In the genomic region with DNA sequence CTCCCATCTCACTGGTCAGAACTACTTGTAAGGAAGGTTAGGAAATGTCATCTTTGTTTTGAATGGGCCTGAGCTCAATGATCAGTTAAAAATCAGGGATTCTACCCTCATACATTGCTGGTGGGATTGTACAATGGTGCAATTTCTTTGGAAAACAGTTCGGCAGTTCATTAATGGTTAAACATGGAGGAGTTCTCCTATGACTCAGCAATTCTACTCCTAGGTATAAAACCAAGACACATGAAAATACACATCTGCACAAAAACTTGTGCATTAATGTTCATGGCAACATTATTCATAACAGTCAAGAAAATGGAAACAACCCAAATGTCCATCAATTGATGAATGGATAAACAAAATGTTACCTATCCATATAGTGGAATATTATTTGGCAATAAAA, we compare ENCODE assay signal across 14 cellular contexts. TPM values are rescaled to one million over a fixed set of nuclear protein-coding genes. Genes with fewer than 3 reads are reported as not detected.
A peak's percentile ranks its signal among the peaks of the same experiment; 100 is the strongest.
DNase-seq lines count a peak whose midpoint lies in the region; ATAC-seq and TF ChIP-seq lines count a peak whose summit lies in the region.
"Had no signal": no experiment of that assay in that cellular context is flagged by ENCODE, and none has a peak within 500 bp of the region (broad histone marks: within the 10 kb centered on the region; RNA-seq: fewer than 3 reads in every experiment).

No MANE protein-coding gene starts in this region.

- H3K4me1 Mint-ChIP-seq in Caco-2 (ENCODE audit: low read depth, unreplicated experiment), result peaks cover 21% of the 10 kb centered on the region
- peaks cover 5% of the 10 kb centered on the region for H3K4me1 Mint-ChIP-seq in neural crest cell
- peaks cover 0 to 1% (median under 1%) of the 10 kb centered on the region in 4 donors for H3K4me1 Mint-ChIP-seq in naive thymus-derived CD8-positive, alpha-beta T cell

- no peak for TF ChIP-seq CTCF in Caco-2 (IDR thresholded peaks at IDR 0.05; ENCODE audit: insufficient read depth in 1 of 2, low read depth in 1 of 2, low read length in 1 of 2, severe bottlenecking in 1 of 2, unreplicated experiment in 1 of 2)
- TF ChIP-seq CTCF in IMR-90 (conservative IDR thresholded peaks at IDR 0.05; ENCODE audit: low read depth, low read length), result no peak
- no peak for TF ChIP-seq CTCF in neural crest cell (conservative IDR thresholded peaks at IDR 0.05)

- H2AK9ac ChIP-seq in IMR-90 (replicated peaks; ENCODE audit: low read depth, low read length, poor library complexity), result no peak overlapping the region

- H3K27ac Mint-ChIP-seq in Caco-2 (ENCODE audit: unreplicated experiment) (peak overlapping the region; percentile 21), neural crest cell (ENCODE audit: unreplicated experiment) (peak overlapping the region; percentile 13)
- no peak overlapping the region for H3K27ac Mint-ChIP-seq in naive thymus-derived CD8-positive, alpha-beta T cell
- H3K27ac Mint-ChIP-seq: CD4-positive, alpha-beta memory T cell had no signal

- H2BK20ac ChIP-seq in IMR-90 (ENCODE audit: low read depth, low read length), result no peak overlapping the region

- H3K14ac ChIP-seq in IMR-90 (replicated peaks; ENCODE audit: low read depth, low read length), result no peak overlapping the region

- H3K4ac ChIP-seq in IMR-90 (ENCODE audit: low read depth, low read length), result no peak overlapping the region

- DNase-seq in Caco-2 (no peak), IMR-90 (no peak), neural crest cell (ENCODE audit: low read depth, low spot score) (no peak)
- DNase-seq in naive thymus-derived CD8-positive, alpha-beta T cell, result no peak
- DNase-seq: BE2C; CD4-positive, alpha-beta memory T cell; DMS153; DND-41; GDM1; H7 had no signal

- H3K79me1 ChIP-seq in IMR-90 (ENCODE audit: low read depth in 1 of 2, low read length in 2 of 2), result no peaks in the 10 kb centered on the region

- BruUV-seq in Caco-2 (replicated peaks; lab: Mats Ljungman, UMichigan) (no TSS peak), IMR-90 (replicated peaks; lab: Mats Ljungman, UMichigan) (no TSS peak)

- in situ Hi-C loops in IMR-90 (cut with MboI; ENCODE audit: low sequenced_read_pairs), result no loop called here

- H3K4me3 Mint-ChIP-seq in Caco-2 (ENCODE audit: unreplicated experiment), result no peak overlapping the region
- no peak overlapping the region for H3K4me3 Mint-ChIP-seq in neural crest cell
- no peak overlapping the region for H3K4me3 Mint-ChIP-seq in naive thymus-derived CD8-positive, alpha-beta T cell
- H3K4me3 Mint-ChIP-seq: CD4-positive, alpha-beta memory T cell had no signal

- H3K23ac ChIP-seq in IMR-90 (ENCODE audit: low read depth, low read length), result no peak overlapping the region

- no peaks in the 10 kb centered on the region for H3K36me3 Mint-ChIP-seq in Caco-2 (ENCODE audit: insufficient read depth, unreplicated experiment)
- no peaks in the 10 kb centered on the region for H3K36me3 Mint-ChIP-seq in neural crest cell (ENCODE audit: low read depth)
- H3K36me3 Mint-ChIP-seq in naive thymus-derived CD8-positive, alpha-beta T cell, result no peaks in the 10 kb centered on the region
- H3K36me3 Mint-ChIP-seq: CD4-positive, alpha-beta memory T cell had no signal

- H3K9ac ChIP-seq in IMR-90 (ENCODE audit: low read depth, low read length), result no peak overlapping the region

- no peak overlapping the region for H3K56ac ChIP-seq in IMR-90 (ENCODE audit: extremely low read depth, insufficient read depth, low read length)

- H4K5ac ChIP-seq in IMR-90 (ENCODE audit: low read depth, low read length), result no peak overlapping the region

- H2BK15ac ChIP-seq in IMR-90 (ENCODE audit: low read depth, low read length), result no peak overlapping the region

- POLR2A ChIA-PET in Caco-2 (lab: Charles Lee) (no interaction called here), IMR-90 (lab: Charles Lee; ENCODE audit: unreplicated experiment) (no interaction called here)
- POLR2A ChIA-PET in naive thymus-derived CD8-positive, alpha-beta T cell (lab: Charles Lee), result no interaction called here

- H3K4me3 ChIP-seq in Caco-2 (ENCODE audit: low read depth, low read length), result no peak overlapping the region
- no peak overlapping the region for H3K4me3 ChIP-seq in IMR-90 (ENCODE audit: insufficient read depth, low read depth, low read length)

- no peak overlapping the region for H3K27ac ChIP-seq in IMR-90 (ENCODE audit: insufficient read depth, low read length)
- H3K27ac ChIP-seq: C4-2B had no signal

- CTCF ChIA-PET in Caco-2 (lab: Charles Lee), result no interaction called here
- CTCF ChIA-PET in IMR-90 (lab: Yijun Ruan, JAX), result no interaction called here

- H3K36me3 ChIP-seq in Caco-2 (ENCODE audit: control insufficient read depth, insufficient read depth, low read length) (no peaks in the 10 kb centered on the region), IMR-90 (ENCODE audit: control insufficient read depth, insufficient read depth, low read length) (no peaks in the 10 kb centered on the region)
- H3K36me3 ChIP-seq: BE2C had no signal

- peaks cover 7% of the 10 kb centered on the region for H3K9me3 ChIP-seq in Caco-2
- H3K9me3 ChIP-seq in IMR-90 (ENCODE audit: control insufficient read depth, insufficient read depth, low read length), result no peaks in the 10 kb centered on the region
- H3K9me3 ChIP-seq: BE2C had no signal

- TF ChIP-seq RAD21 in IMR-90 (IDR thresholded peaks at IDR 0.05; ENCODE audit: low read length), result no peak

- H3K27me3 ChIP-seq in Caco-2 (replicated peaks; ENCODE audit: control insufficient read depth, insufficient read depth, low read length), result no peaks in the 10 kb centered on the region
- peaks cover 5% of the 10 kb centered on the region for H3K27me3 ChIP-seq in IMR-90 (ENCODE audit: control insufficient read depth, insufficient read depth, low read length)
- H3K27me3 ChIP-seq: BE2C had no signal

- no peak overlapping the region for H4K8ac ChIP-seq in IMR-90 (ENCODE audit: low read depth in 2 of 2, low read length in 2 of 2)

- no peaks in the 10 kb centered on the region for H4K20me1 ChIP-seq in IMR-90 (ENCODE audit: insufficient read depth, low read length)

- H3K9me3 Mint-ChIP-seq in Caco-2 (ENCODE audit: unreplicated experiment) (peaks cover 14% of the 10 kb centered on the region), neural crest cell (no peaks in the 10 kb centered on the region)
- H3K9me3 Mint-ChIP-seq in naive thymus-derived CD8-positive, alpha-beta T cell, result no peaks in the 10 kb centered on the region
- H3K9me3 Mint-ChIP-seq: CD4-positive, alpha-beta memory T cell had no signal

- H3K4me2 ChIP-seq in IMR-90 (ENCODE audit: low read depth, low read length), result no peak overlapping the region

- dilution Hi-C loops in IMR-90 (cut with HindIII; ENCODE audit: low sequenced_read_pairs, unreplicated experiment), result no loop called here

- H3K18ac ChIP-seq in IMR-90 (ENCODE audit: low read depth, low read length), result no peak overlapping the region

- H3K27me3 Mint-ChIP-seq in Caco-2 (ENCODE audit: insufficient read depth, unreplicated experiment) (no peaks in the 10 kb centered on the region), neural crest cell (ENCODE audit: low read depth) (no peaks in the 10 kb centered on the region)
- peaks cover 0 to 7% (median 3%) of the 10 kb centered on the region in 5 donors for H3K27me3 Mint-ChIP-seq in naive thymus-derived CD8-positive, alpha-beta T cell

- intact Hi-C loops in Caco-2 (cut with micrococcal nuclease; ENCODE audit: unreplicated experiment) (no loop called here), IMR-90 (cut with micrococcal nuclease) (loop anchor here (1.0 kb wide), 1 partner anchor 12 kb away; no protein-coding TSS in a partner anchor)

- no peak overlapping the region for H2BK120ac ChIP-seq in IMR-90 (ENCODE audit: low read depth, low read length)

- no peak overlapping the region for H2BK5ac ChIP-seq in IMR-90 (ENCODE audit: low read depth, low read length, poor library complexity, severe bottlenecking)

- peaks cover 3% of the 10 kb centered on the region for H3K9me1 ChIP-seq in IMR-90 (ENCODE audit: insufficient read depth, low read length)

- no peak for TF ChIP-seq POLR2A in IMR-90 (IDR thresholded peaks at IDR 0.05; ENCODE audit: low read depth, low read length)

- WGBS in IMR-90 (ENCODE audit: extremely low coverage in 2 of 2, insufficient read length in 1 of 2), 2 experiments, result no CpG with 5 or more reads among the region's 1 CpG

- no peak for ATAC-seq in IMR-90 (ENCODE audit: low read depth)
- no peak for ATAC-seq in GM19467 (IDR thresholded peaks at IDR 0.05; ENCODE audit: unreplicated experiment)
- ATAC-seq in naive thymus-derived CD8-positive, alpha-beta T cell, result no peak

- H4K91ac ChIP-seq in IMR-90 (ENCODE audit: insufficient read depth, low read depth, low read length), result no peak overlapping the region

- H2AK5ac ChIP-seq in IMR-90 (ENCODE audit: low read depth, low read length), result no peak overlapping the region

- peaks cover 41% of the 10 kb centered on the region for H3K4me1 ChIP-seq in Caco-2
- no peaks in the 10 kb centered on the region; the same call in 1 of the 2 replicates for H3K4me1 ChIP-seq in IMR-90 (ENCODE audit: control insufficient read depth, insufficient read depth, low read length)

- no peak overlapping the region for H2AFZ ChIP-seq in IMR-90 (replicated peaks; ENCODE audit: low read length, poor library complexity)

RNA-seq across cellular contexts. Expression of a gene that starts 4.9 kb away (rescaled TPM):
- total RNA-seq in Caco-2 (2022) (1.5 and 2.5 TPM in 2 replicates), IMR-90 (2012; rRNA removed) (not detected in 2 replicates), neural crest cell (not detected in 2 replicates)
- not detected in 2 replicates for polyA plus RNA-seq in IMR-90 (2012; rRNA removed)
- polyA plus RNA-seq in IMR-90 (2012; cell fraction: cytosol; rRNA removed), result not detected in 2 replicates
- polyA plus RNA-seq in IMR-90 (2012; cell fraction: nucleus; rRNA removed; ENCODE audit: low replicate concordance), result not detected in 2 replicates
- total RNA-seq in naive thymus-derived CD8-positive, alpha-beta T cell, result not detected
- not detected for polyA plus RNA-seq in naive thymus-derived CD8-positive, alpha-beta T cell
- total RNA-seq: CD4-positive, alpha-beta memory T cell; HT-29 had no signal
- polyA plus RNA-seq: AG04450; CD4-positive, alpha-beta memory T cell had no signal

RNA-seq across cellular contexts. Expression of a gene that starts 8.7 kb away (rescaled TPM):
- total RNA-seq in Caco-2 (2022) (168 and 194 TPM in 2 replicates), IMR-90 (2012; rRNA removed) (52.0 and 53.9 TPM in 2 replicates), neural crest cell (40.7 and 44.5 TPM in 2 replicates)
- 38.5 and 40.8 TPM in 2 replicates for polyA plus RNA-seq in IMR-90 (2012; rRNA removed)
- polyA plus RNA-seq in IMR-90 (2012; cell fraction: cytosol; rRNA removed), result 23.7 and 31.3 TPM in 2 replicates
- 17.8 and 38.4 TPM in 2 replicates for polyA plus RNA-seq in IMR-90 (2012; cell fraction: nucleus; rRNA removed; ENCODE audit: low replicate concordance)
- 10 to 100 TPM; 66.5 to 74.4 TPM for total RNA-seq in naive thymus-derived CD8-positive, alpha-beta T cell
- 10 to 100 TPM; 29.5 to 42.9 (median 36.1) TPM for polyA plus RNA-seq in naive thymus-derived CD8-positive, alpha-beta T cell

RNA-seq across cellular contexts. Expression of a gene that starts 23.8 kb away (rescaled TPM):
- total RNA-seq in Caco-2 (2022), result 37.8 and 42.6 TPM in 2 replicates
- 14.0 and 16.4 TPM in 2 replicates for total RNA-seq in IMR-90 (2012; rRNA removed)
- polyA plus RNA-seq in IMR-90 (2012; rRNA removed), result 11.2 and 11.9 TPM in 2 replicates
- 3.8 and 11.5 TPM in 2 replicates for polyA plus RNA-seq in IMR-90 (2012; cell fraction: cytosol; rRNA removed)
- 5.2 and 15.2 TPM in 2 replicates for polyA plus RNA-seq in IMR-90 (2012; cell fraction: nucleus; rRNA removed; ENCODE audit: low replicate concordance)
- 39.0 and 39.7 TPM in 2 replicates for total RNA-seq in neural crest cell
- total RNA-seq in naive thymus-derived CD8-positive, alpha-beta T cell, result 10 to 100 TPM; 14.2 to 16.2 TPM
- polyA plus RNA-seq in naive thymus-derived CD8-positive, alpha-beta T cell, result 10 to 100 TPM in 1 of 3 donors, 1 to 10 TPM in 2; 5.4 to 16.2 (median 6.6) TPM

RNA-seq across cellular contexts. Expression of a gene that starts 26.6 kb away (rescaled TPM):
- total RNA-seq in Caco-2 (2022), result 1.8 and 3.3 TPM in 2 replicates
- total RNA-seq in IMR-90 (2012; rRNA removed), result not detected in 2 replicates
- not detected in 2 replicates for polyA plus RNA-seq in IMR-90 (2012; rRNA removed)
- not detected in 2 replicates for polyA plus RNA-seq in IMR-90 (2012; cell fraction: cytosol; rRNA removed)
- not detected in 2 replicates for polyA plus RNA-seq in IMR-90 (2012; cell fraction: nucleus; rRNA removed; ENCODE audit: low replicate concordance)
- not detected in 2 replicates for total RNA-seq in neural crest cell
- total RNA-seq in naive thymus-derived CD8-positive, alpha-beta T cell, result not detected
- not detected for polyA plus RNA-seq in naive thymus-derived CD8-positive, alpha-beta T cell
- total RNA-seq: CD4-positive, alpha-beta memory T cell; H7; HT-29 had no signal
- polyA plus RNA-seq: AG04450; CD4-positive, alpha-beta memory T cell had no signal

RNA-seq across cellular contexts. Expression of a gene that starts 33.2 kb away (rescaled TPM):
- total RNA-seq in Caco-2 (2022) (103 and 128 TPM in 2 replicates), IMR-90 (2012; rRNA removed) (not detected in 2 replicates), neural crest cell (not detected in 2 replicates)
- polyA plus RNA-seq in IMR-90 (2012; rRNA removed), result not detected in 2 replicates
- polyA plus RNA-seq in IMR-90 (2012; cell fraction: cytosol; rRNA removed), result not detected in 2 replicates
- polyA plus RNA-seq in IMR-90 (2012; cell fraction: nucleus; rRNA removed; ENCODE audit: low replicate concordance), result not detected in 2 replicates
- total RNA-seq in naive thymus-derived CD8-positive, alpha-beta T cell, result not detected
- polyA plus RNA-seq in naive thymus-derived CD8-positive, alpha-beta T cell, result not detected
- total RNA-seq: CD4-positive, alpha-beta memory T cell; H7; HT-29 had no signal
- polyA plus RNA-seq: AG04450; CD4-positive, alpha-beta memory T cell had no signal

Comparison
In these comparisons a context has a peak if more than half of its experiments do, and no peak if none do; other contexts are left out.
1. H3K27ac Mint-ChIP-seq: peak in Caco-2 (single experiment) and neural crest cell (single experiment); none in naive thymus-derived CD8-positive, alpha-beta T cell (0 of 10).